ENCODE assay signal across 14 cellular contexts in the genomic region with DNA sequence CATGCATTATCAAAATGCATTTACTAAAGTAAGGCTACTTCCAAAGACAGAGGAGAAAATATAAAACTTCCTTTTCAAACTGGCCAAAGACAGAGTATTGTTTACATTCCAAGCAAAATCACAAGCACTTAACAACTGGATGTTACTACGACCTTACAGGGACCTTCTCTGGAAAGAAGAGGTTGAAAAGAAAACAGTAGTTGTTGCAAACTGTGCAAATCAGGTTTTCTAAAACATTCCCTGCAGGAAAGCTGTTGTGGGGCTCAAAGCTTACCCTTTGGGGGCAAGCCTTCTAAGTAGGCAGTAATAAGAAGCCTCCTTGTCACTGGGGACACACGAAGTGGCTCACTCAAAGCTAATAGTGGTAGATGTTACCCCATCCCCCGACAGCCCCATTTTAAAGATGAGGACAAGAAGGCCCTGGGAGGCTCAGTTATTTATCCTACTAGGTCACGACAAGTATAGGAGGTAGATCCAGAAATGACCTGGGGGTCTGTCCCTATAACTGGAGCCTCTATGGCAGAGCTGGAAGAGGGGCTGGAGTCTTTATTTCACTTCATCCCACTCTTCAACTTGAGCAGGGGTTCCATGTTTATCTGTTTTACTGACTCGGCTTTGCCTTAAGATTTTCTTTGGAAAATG. TPM values are rescaled to one million over a fixed set of nuclear protein-coding genes. Genes with fewer than 3 reads are reported as not detected.
DNase-seq lines count a peak whose midpoint lies in the region; ATAC-seq and TF ChIP-seq lines count a peak whose summit lies in the region.
"Had no signal": no experiment of that assay in that cellular context is flagged by ENCODE, and none has a peak within 500 bp of the region (broad histone marks: within the 10 kb centered on the region; RNA-seq: fewer than 3 reads in every experiment).

No MANE protein-coding gene starts in this region.

- ATAC-seq in HCT116, result peak; percentile 48
- no peak for ATAC-seq in heart left ventricle
- ATAC-seq: K562; stimulated activated memory B cell treated with anti-CD40 and anti-IgM and Interleukin-4, amounts not matched to agents 10 μg/mL and 1 μg/mL and 100 μg/mL, for 72 hours had no signal

- H3K9me2 ChIP-seq in HCT116 (ENCODE audit: insufficient read depth), result no peaks in the 10 kb centered on the region
- H3K9me2 ChIP-seq in hepatocyte (replicated peaks; ENCODE audit: insufficient read depth), result no peaks in the 10 kb centered on the region

- CTCF ChIA-PET in HCT116 (lab: Charles Lee), result interaction anchor here (1.2 kb wide), 1 partner anchor 47 kb away, joined by 3 read pairs; a partner anchor contains a TSS

- peak overlapping the region; percentile 78 for H3K4me2 ChIP-seq in HCT116 (ENCODE audit: low read length)
- peak overlapping the region; percentile 17 for H3K4me2 ChIP-seq in hepatocyte
- H3K4me2 ChIP-seq in smooth muscle cell, result peak overlapping the region; percentile 58
- no peak overlapping the region for H3K4me2 ChIP-seq in neuronal stem cell (ENCODE audit: insufficient read depth, low read length, poor library complexity, severe bottlenecking)

- no peak for TF ChIP-seq RAD21 in HCT116 (IDR thresholded peaks at IDR 0.05; ENCODE audit: low read depth)

- H3K79me2 ChIP-seq in HCT116 (ENCODE audit: insufficient read depth, low read length) (no peaks in the 10 kb centered on the region), hepatocyte (peaks cover 15% of the 10 kb centered on the region), smooth muscle cell (ENCODE audit: low read depth) (no peaks in the 10 kb centered on the region)

- H4K91ac ChIP-seq in neuronal stem cell (ENCODE audit: low read depth, low read length, poor library complexity), result no peak overlapping the region

- no peak overlapping the region for H2BK15ac ChIP-seq in neuronal stem cell (ENCODE audit: low read length)

- RAD21 ChIA-PET in HCT116 (lab: Charles Lee; ENCODE audit: low non-redundant PET in 1 of 2, low total read pairs in 2 of 2, uncharacterized antibody in 2 of 2, unreplicated experiment in 2 of 2), result no interaction called here

- H4K20me1 ChIP-seq in HCT116 (ENCODE audit: insufficient read depth), result no peaks in the 10 kb centered on the region
- peaks cover 4% of the 10 kb centered on the region for H4K20me1 ChIP-seq in hepatocyte (ENCODE audit: insufficient read depth, poor library complexity, severe bottlenecking)
- H4K20me1 ChIP-seq in smooth muscle cell (ENCODE audit: low read depth), result no peaks in the 10 kb centered on the region

- POLR2A ChIA-PET in HCT116 (lab: Charles Lee), result no interaction called here

- BruUV-seq in HCT116 (replicated peaks; lab: Mats Ljungman, UMichigan), result TSS peak; percentile 38

- DNase-seq in HCT116 (ENCODE audit: low read depth, low spot score) (no peak), cardiac fibroblast (ENCODE audit: low read depth in 2 of 2) (peak; percentile 28 to 40), hepatocyte (ENCODE audit: low spot score) (no peak), smooth muscle cell (lab: John Stamatoyannopoulos, UW; ENCODE audit: unreplicated experiment) (no peak), heart left ventricle (no peak), neuronal stem cell (ENCODE audit: low spot score) (no peak), NOMO-1 treated with dmso at 0.1 percent for 144 hours (lab: John Stamatoyannopoulos, UW; ENCODE audit: unreplicated experiment) (no peak), NOMO-1 treated with DMSO at 0.1 percent for 48 hours (lab: John Stamatoyannopoulos, UW; ENCODE audit: unreplicated experiment) (no peak)
- DNase-seq: NCI-H1105 had no signal

- H3K27ac ChIP-seq in HCT116 (ENCODE audit: low read depth, low read length) (peak overlapping the region; percentile 57), hepatocyte (peak overlapping the region; percentile 41), smooth muscle cell (ENCODE audit: low read depth) (peak overlapping the region; percentile 69), heart left ventricle (peak overlapping the region in 1 of 12 donors; percentile 55), neuronal stem cell (replicated peaks; ENCODE audit: low read length) (no peak overlapping the region)
- H3K27ac ChIP-seq: neutrophil had no signal

- no peak overlapping the region for H2AK5ac ChIP-seq in neuronal stem cell (ENCODE audit: low read depth, low read length)

- no peaks in the 10 kb centered on the region for H3K79me1 ChIP-seq in neuronal stem cell (ENCODE audit: low read depth, low read length)

- H3K4me1 ChIP-seq in HCT116 (ENCODE audit: control insufficient read depth in 1 of 2, insufficient read depth in 2 of 2, low read length in 2 of 2), result peaks cover 49 to 63% of the 10 kb centered on the region in 2 experiments
- peaks cover 26% of the 10 kb centered on the region for H3K4me1 ChIP-seq in hepatocyte (ENCODE audit: insufficient read depth)
- peaks cover 16% of the 10 kb centered on the region for H3K4me1 ChIP-seq in smooth muscle cell (ENCODE audit: low read depth)
- H3K4me1 ChIP-seq in heart left ventricle, result peaks cover 0 to 25% (median 5%) of the 10 kb centered on the region in 12 donors
- peaks cover 13 to 15% of the 10 kb centered on the region in 2 donors for H3K4me1 ChIP-seq in neuronal stem cell (ENCODE audit: control insufficient read depth in 2 of 2, insufficient read depth in 1 of 2, low read depth in 1 of 2, low read length in 2 of 2)
- H3K4me1 ChIP-seq: HAP-1 had no signal

- H3K9me3 ChIP-seq in HCT116 (ENCODE audit: control insufficient read depth in 1 of 2, insufficient read depth in 1 of 2, low read depth in 1 of 2, low read length in 2 of 2), result no peaks in the 10 kb centered on the region
- no peaks in the 10 kb centered on the region for H3K9me3 ChIP-seq in hepatocyte (ENCODE audit: low read depth)
- H3K9me3 ChIP-seq in smooth muscle cell (replicated peaks; ENCODE audit: low read depth), result no peaks in the 10 kb centered on the region
- no peaks in the 10 kb centered on the region for H3K9me3 ChIP-seq in heart left ventricle
- H3K9me3 ChIP-seq in neuronal stem cell (replicated peaks in 1 of 2; ENCODE audit: control insufficient read depth in 2 of 2, insufficient read depth in 1 of 2, low read depth in 1 of 2, low read length in 2 of 2), result no peaks in the 10 kb centered on the region
- H3K9me3 ChIP-seq: HAP-1, neutrophil had no signal

- no peak overlapping the region for H4K8ac ChIP-seq in neuronal stem cell (ENCODE audit: low read depth, low read length)

- no peak overlapping the region for H2BK120ac ChIP-seq in neuronal stem cell (ENCODE audit: low read depth, low read length)

- H2BK12ac ChIP-seq in neuronal stem cell (ENCODE audit: low read length), result no peak overlapping the region

- WGBS in hepatocyte (ENCODE audit: low lambda C conversion rate, missing lambda C conversion rate), result 66% methylated on average over 5 of the region's 5 CpGs
- 47% methylated on average over 5 of the region's 5 CpGs for WGBS in smooth muscle cell (ENCODE audit: low lambda C conversion rate)
- WGBS in heart left ventricle, 4 donors, result 80 to 86% (median 85%) methylated on average over 5 of the region's 5 CpGs
- no CpG with 5 or more reads among the region's 5 CpGs for WGBS in neuronal stem cell (ENCODE audit: extremely low coverage in 2 of 2, insufficient read length in 2 of 2, insufficient replicate concordance in 1 of 2), 2 donors

- peak overlapping the region in 1 of 2 experiments; percentile 21; a peak in 2 of 4 replicates for H3K4me3 ChIP-seq in HCT116 (replicated peaks in 1 of 2; ENCODE audit: low read depth in 1 of 2, low read length in 2 of 2)
- H3K4me3 ChIP-seq in cardiac fibroblast (replicated peaks in 1 of 2; ENCODE audit: low read depth in 2 of 2, low read length in 2 of 2), result no peak overlapping the region
- H3K4me3 ChIP-seq in hepatocyte, result no peak overlapping the region
- H3K4me3 ChIP-seq in smooth muscle cell, result no peak overlapping the region
- H3K4me3 ChIP-seq in heart left ventricle, result no peak overlapping the region
- no peak overlapping the region for H3K4me3 ChIP-seq in neuronal stem cell (ENCODE audit: low read length in 2 of 2)
- H3K4me3 ChIP-seq: HAP-1, K562, lung had no signal

- H3F3A ChIP-seq in smooth muscle cell (ENCODE audit: low read depth), result peaks cover 18% of the 10 kb centered on the region

- TF ChIP-seq POLR2A in HCT116 (IDR thresholded peaks at IDR 0.05; ENCODE audit: borderline replicate concordance, extremely low read depth, insufficient read depth, insufficient read length) (no peak), heart left ventricle (IDR thresholded peaks at IDR 0.05) (no peak)

- H3K27me3 ChIP-seq in HCT116 (ENCODE audit: insufficient read depth, low read length) (no peaks in the 10 kb centered on the region), hepatocyte (no peaks in the 10 kb centered on the region), smooth muscle cell (ENCODE audit: low read depth) (no peaks in the 10 kb centered on the region), heart left ventricle (no peaks in the 10 kb centered on the region), neuronal stem cell (ENCODE audit: control insufficient read depth in 3 of 3, insufficient read depth in 3 of 3, low read depth in 1 of 3, low read length in 3 of 3) (no peaks in the 10 kb centered on the region)
- H3K27me3 ChIP-seq: neutrophil had no signal

- no peaks in the 10 kb centered on the region for H3K36me3 ChIP-seq in HCT116 (ENCODE audit: control insufficient read depth in 1 of 2, insufficient read depth in 2 of 2, low read length in 2 of 2)
- no peaks in the 10 kb centered on the region for H3K36me3 ChIP-seq in hepatocyte (replicated peaks; ENCODE audit: insufficient read depth, low read depth)
- no peaks in the 10 kb centered on the region for H3K36me3 ChIP-seq in smooth muscle cell (ENCODE audit: low read depth)
- H3K36me3 ChIP-seq in heart left ventricle, result no peaks in the 10 kb centered on the region
- no peaks in the 10 kb centered on the region for H3K36me3 ChIP-seq in neuronal stem cell (replicated peaks in 1 of 2; ENCODE audit: control insufficient read depth in 2 of 2, insufficient read depth in 2 of 2, low read length in 2 of 2)
- H3K36me3 ChIP-seq: HAP-1, neutrophil had no signal

- no peak overlapping the region for H2BK5ac ChIP-seq in neuronal stem cell (ENCODE audit: low read length)

- intact Hi-C loops in HCT116 (cut with micrococcal nuclease) (loop anchor here (1.0 to 2.0 kb wide), 2 partner anchors 47 to 54 kb away; a partner anchor contains a TSS), heart left ventricle (cut with DNase I) (loop anchor here in 1 of 10 donors (10.0 kb wide), 1 partner anchor 55 kb away; no protein-coding TSS in a partner anchor)

- no peak overlapping the region for H3K23ac ChIP-seq in neuronal stem cell (ENCODE audit: low read depth, low read length, poor library complexity)

- H3K4ac ChIP-seq in neuronal stem cell (ENCODE audit: low read length), result no peak overlapping the region

- H2AFZ ChIP-seq in HCT116 (ENCODE audit: low read depth, low read length, poor library complexity, severe bottlenecking) (no peak overlapping the region), hepatocyte (no peak overlapping the region), smooth muscle cell (ENCODE audit: low read depth) (no peak overlapping the region), neuronal stem cell (ENCODE audit: low read length) (no peak overlapping the region)

- no peak overlapping the region for H3K18ac ChIP-seq in neuronal stem cell (ENCODE audit: low read length)

- no peak for TF ChIP-seq CTCF in HCT116 (IDR thresholded peaks at IDR 0.05 in 2 of 3, conservative IDR thresholded peaks at IDR 0.05 in 1 of 3; ENCODE audit: borderline replicate concordance in 1 of 3, insufficient read depth in 1 of 3, low read depth in 2 of 3, low read length in 2 of 3)
- no peak for TF ChIP-seq CTCF in cardiac fibroblast (IDR thresholded peaks at IDR 0.05; ENCODE audit: low read depth, low read length)
- TF ChIP-seq CTCF in hepatocyte (IDR thresholded peaks at IDR 0.05; ENCODE audit: poor library complexity), result no peak
- no peak for TF ChIP-seq CTCF in smooth muscle cell (IDR thresholded peaks at IDR 0.05; ENCODE audit: borderline replicate concordance, insufficient read depth, poor library complexity, severe bottlenecking)
- TF ChIP-seq CTCF in heart left ventricle (IDR thresholded peaks at IDR 0.05), result no peak

- H3K9ac ChIP-seq in HCT116 (ENCODE audit: low read length), result peak overlapping the region; percentile 22
- H3K9ac ChIP-seq in smooth muscle cell (ENCODE audit: low read depth), result peak overlapping the region; percentile 25
- no peak overlapping the region for H3K9ac ChIP-seq in neuronal stem cell (ENCODE audit: low read depth, low read length, poor library complexity)

- no peak overlapping the region for H3K14ac ChIP-seq in neuronal stem cell (ENCODE audit: low read length)

RNA-seq across cellular contexts. Expression of a gene that starts 46.6 kb away (rescaled TPM):
- total RNA-seq in HCT116 (2021; ENCODE audit: unreplicated experiment) (11.5 TPM), hepatocyte (8.5 and 9.3 TPM in 2 replicates), smooth muscle cell (3.3 and 16.3 TPM in 2 replicates), heart left ventricle (10 to 100 TPM in 1 of 9 donors, 1 to 10 TPM in 8; 2.3 to 10.6 (median 5.6) TPM)
- polyA plus RNA-seq in HCT116 (2012), result 5.3 and 6.1 TPM in 2 replicates
- polyA plus RNA-seq in hepatocyte (6.7 and 8.9 TPM in 2 replicates), smooth muscle cell (4.4 and 7.3 TPM in 2 replicates), heart left ventricle (1 to 10 TPM; 2.0 to 2.6 TPM)
- polyA plus RNA-seq in neuronal stem cell (2013, experiment 1 of 2), result 8.7 TPM
- polyA plus RNA-seq in neuronal stem cell (2013, experiment 2 of 2), result 8.2 TPM

Comparison
In these comparisons a context has a peak if more than half of its experiments do, and no peak if none do; other contexts are left out.
1. DNase-seq: peak in cardiac fibroblast (2 of 2); none in HCT116 (single experiment), hepatocyte (single experiment), smooth muscle cell (single experiment), heart left ventricle (0 of 5), neuronal stem cell (single experiment), NOMO-1 treated with dmso at 0.1 percent for 144 hours (single experiment) and NOMO-1 treated with DMSO at 0.1 percent for 48 hours (single experiment).